Comparison of ENCODE assay signal across 1 cellular context in genomic region chr11:36377759-36378553, GRCh38.
TF ChIP-seq lines count a peak whose summit lies in the region.

No MANE protein-coding gene starts in this region.

TF ChIP-seq in H1, 55 proteins besides CTCF, POLR2A, EP300 and RAD21:
- TF ChIP-seq SIX5 (IDR thresholded peaks at IDR 0.05; ENCODE audit: low read depth, low read length) (no peak), SP1 (IDR thresholded peaks at IDR 0.05; ENCODE audit: low read depth, low read length) (no peak), POU5F1 (IDR thresholded peaks at IDR 0.05; ENCODE audit: low read depth, low read length) (no peak), NRF1 (IDR thresholded peaks at IDR 0.05; ENCODE audit: low read depth, low read length) (no peak), TCF12 (IDR thresholded peaks at IDR 0.05; ENCODE audit: low read depth, low read length) (no peak), YY1 (IDR thresholded peaks at IDR 0.05; ENCODE audit: low read depth, low read length) (no peak), SUZ12 (IDR thresholded peaks at IDR 0.05; ENCODE audit: low read length) (no peak; the same call in 1 of the 2 replicates), HDAC6 (IDR thresholded peaks at IDR 0.05; ENCODE audit: low read depth, low read length) (no peak), HDAC2 (IDR thresholded peaks at IDR 0.05; ENCODE audit: borderline replicate concordance in 1 of 2, low read depth in 2 of 2, low read length in 2 of 2) (no peak)
- TF ChIP-seq, protein P1, sequence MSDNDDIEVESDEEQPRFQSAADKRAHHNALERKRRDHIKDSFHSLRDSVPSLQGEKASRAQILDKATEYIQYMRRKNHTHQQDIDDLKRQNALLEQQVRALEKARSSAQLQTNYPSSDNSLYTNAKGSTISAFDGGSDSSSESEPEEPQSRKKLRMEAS (IDR thresholded peaks at IDR 0.05): no peak
